17 cellular contexts compared by ENCODE assay signal in the genomic region with DNA sequence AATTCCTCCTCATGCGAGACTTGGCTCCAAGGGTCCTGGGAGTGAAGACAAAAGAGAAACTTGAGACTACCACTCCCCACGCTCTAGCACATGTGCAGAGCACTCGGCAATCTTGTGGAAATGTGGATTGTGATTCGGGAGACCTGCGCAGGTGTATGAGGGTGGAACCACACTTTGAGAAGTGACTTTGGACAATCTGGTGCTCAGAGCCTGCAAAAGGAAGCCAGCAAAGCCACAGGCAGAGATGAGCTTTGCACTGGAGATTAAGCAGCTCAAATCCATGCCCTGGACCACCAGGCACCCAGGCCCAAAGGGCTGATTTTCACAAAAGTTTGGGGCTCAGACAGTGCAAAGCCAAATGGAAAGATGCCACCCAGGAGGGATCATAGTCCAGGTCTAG.
DNase-seq lines count a peak whose midpoint lies in the region; ATAC-seq and TF ChIP-seq lines count a peak whose summit lies in the region.
"Had no signal": no experiment of that assay in that cellular context is flagged by ENCODE, and none has a peak within 500 bp of the region (broad histone marks: within the 10 kb centered on the region; RNA-seq: fewer than 3 reads in every experiment).

No MANE protein-coding gene starts in this region.

- H3K27ac ChIP-seq in RWPE2 (ENCODE audit: poor library complexity, severe bottlenecking) = no peak overlapping the region
- H3K27ac ChIP-seq in suprapubic skin = no peak overlapping the region
- H3K27ac ChIP-seq: 22Rv1, BLaER1, C4-2B had no signal

- H3K4me1 ChIP-seq in RWPE2 (ENCODE audit: insufficient read depth, poor library complexity, severe bottlenecking) (no peaks in the 10 kb centered on the region), suprapubic skin (no peaks in the 10 kb centered on the region)
- H3K4me1 ChIP-seq: Caco-2 had no signal

- H3K27me3 ChIP-seq in RWPE2 (ENCODE audit: insufficient read depth, poor library complexity, severe bottlenecking) = no peaks in the 10 kb centered on the region
- peaks cover 3% of the 10 kb centered on the region for H3K27me3 ChIP-seq in suprapubic skin
- H3K27me3 ChIP-seq: BLaER1 had no signal

- TF ChIP-seq EP300 in suprapubic skin (IDR thresholded peaks at IDR 0.05) = no peak

- DNase-seq in RWPE2 (ENCODE audit: low spot score) (peak; percentile 5), left kidney (ENCODE audit: low read depth, low spot score) (peak; percentile 64), suprapubic skin (ENCODE audit: low spot score in 2 of 2) (peak; percentile 31 to 32), NCI-H774 (lab: John Stamatoyannopoulos, UW) (no peak)
- DNase-seq: Caco-2; CD4-positive, CD25-positive, alpha-beta regulatory T cell; CD8-positive, alpha-beta T cell; DMS153; DND-41; H9 had no signal

- H3K4me3 ChIP-seq in RWPE2 (ENCODE audit: severe bottlenecking) = no peak overlapping the region
- no peak overlapping the region for H3K4me3 ChIP-seq in suprapubic skin
- H3K4me3 ChIP-seq: BLaER1, GM23338 had no signal

- no peaks in the 10 kb centered on the region for H3K9me3 ChIP-seq in RWPE2 (ENCODE audit: severe bottlenecking)
- no peaks in the 10 kb centered on the region for H3K9me3 ChIP-seq in suprapubic skin
- H3K9me3 ChIP-seq: BLaER1 had no signal

- TF ChIP-seq CTCF in RWPE2 (IDR thresholded peaks at IDR 0.05; ENCODE audit: poor library complexity, severe bottlenecking) (no peak), suprapubic skin (IDR thresholded peaks at IDR 0.05) (no peak)

- no peak for TF ChIP-seq POLR2A in suprapubic skin (IDR thresholded peaks at IDR 0.05)

- H3K36me3 ChIP-seq in RWPE2 (ENCODE audit: low read depth) (no peaks in the 10 kb centered on the region), suprapubic skin (no peaks in the 10 kb centered on the region)
- H3K36me3 ChIP-seq: BLaER1 had no signal

- ATAC-seq in RWPE2 (ENCODE audit: low read depth) (no peak), GM21526 (IDR thresholded peaks at IDR 0.05; ENCODE audit: low FRiP score, unreplicated experiment) (no peak), HG02870 (IDR thresholded peaks at IDR 0.05; ENCODE audit: unreplicated experiment) (no peak)
- ATAC-seq: CD8-positive, alpha-beta T cell; GM23338; HCT116 had no signal

- 87% methylated on average over 5 of the region's 5 CpGs for WGBS in suprapubic skin
